ENCODE assay signal across 1 cellular context in genomic region chr12:121026274-121027045, GRCh38.
TF ChIP-seq lines count a peak whose summit lies in the region.

No MANE protein-coding gene starts in this region.

TF ChIP-seq in SK-N-SH treated with all-trans-retinoic acid at 6 μM for 48 hours, 23 proteins besides CTCF, POLR2A, EP300 and RAD21 (continued from another document):
- TF ChIP-seq, protein P1, sequence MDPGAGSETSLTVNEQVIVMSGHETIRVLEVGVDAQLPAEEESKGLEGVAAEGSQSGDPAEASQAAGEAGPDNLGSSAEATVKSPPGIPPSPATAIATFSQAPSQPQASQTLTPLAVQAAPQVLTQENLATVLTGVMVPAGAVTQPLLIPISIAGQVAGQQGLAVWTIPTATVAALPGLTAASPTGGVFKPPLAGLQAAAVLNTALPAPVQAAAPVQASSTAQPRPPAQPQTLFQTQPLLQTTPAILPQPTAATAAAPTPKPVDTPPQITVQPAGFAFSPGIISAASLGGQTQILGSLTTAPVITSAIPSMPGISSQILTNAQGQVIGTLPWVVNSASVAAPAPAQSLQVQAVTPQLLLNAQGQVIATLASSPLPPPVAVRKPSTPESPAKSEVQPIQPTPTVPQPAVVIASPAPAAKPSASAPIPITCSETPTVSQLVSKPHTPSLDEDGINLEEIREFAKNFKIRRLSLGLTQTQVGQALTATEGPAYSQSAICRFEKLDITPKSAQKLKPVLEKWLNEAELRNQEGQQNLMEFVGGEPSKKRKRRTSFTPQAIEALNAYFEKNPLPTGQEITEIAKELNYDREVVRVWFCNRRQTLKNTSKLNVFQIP (CRISPR knock-in tag; IDR thresholded peaks at IDR 0.05; ENCODE audit: borderline replicate concordance, low read depth) = no peak
- no peak for TF ChIP-seq CSDC2 (CRISPR knock-in tag; IDR thresholded peaks at IDR 0.05)
- TF ChIP-seq BACH2 (CRISPR knock-in tag; IDR thresholded peaks at IDR 0.05; ENCODE audit: borderline replicate concordance) = no peak
- TF ChIP-seq ESRRG (CRISPR knock-in tag; IDR thresholded peaks at IDR 0.05) = no peak
- no peak for TF ChIP-seq ZNF8 (CRISPR knock-in tag; IDR thresholded peaks at IDR 0.05)
